Comparison of ENCODE assay signal across 10 cellular contexts in the genomic region with DNA sequence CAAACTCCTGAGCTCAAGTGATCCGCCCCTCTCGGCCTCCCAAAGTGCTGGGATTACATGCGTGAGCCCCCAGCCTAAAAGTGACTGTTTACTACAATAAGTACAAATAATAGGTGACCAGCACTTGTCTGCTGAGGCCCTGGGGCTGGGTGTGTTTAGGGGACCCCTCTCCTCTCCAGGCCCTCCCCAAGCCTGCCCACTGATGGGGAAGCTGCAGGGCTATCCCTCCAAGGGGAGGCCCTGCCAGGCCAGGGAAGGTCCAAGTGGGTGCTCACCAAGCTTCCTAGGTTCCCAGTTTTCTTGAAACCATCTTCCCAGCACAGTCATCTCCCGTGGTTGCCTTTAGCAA.
DNase-seq lines count a peak whose midpoint lies in the region; ATAC-seq, FAIRE-seq and TF ChIP-seq lines count a peak whose summit lies in the region.
"Had no signal": no experiment of that assay in that cellular context is flagged by ENCODE, and none has a peak within 500 bp of the region (broad histone marks: within the 10 kb centered on the region; RNA-seq: fewer than 3 reads in every experiment).

No MANE protein-coding gene starts in this region.

- DNase-seq in T-helper 2 cell treated with Interferon-gamma antibody and Interleukin-4, amounts not matched to agents 5 μg/mL and 100 μg/mL, for 36 hours (ENCODE audit: low spot score): no peak
- DNase-seq in T-helper 2 cell (no peak), Peyer's patch (no peak), H1 (ENCODE audit: low read depth in 1 of 2, low spot score in 2 of 2) (no peak), spleen (peak; percentile 80), DMS114 treated with DMSO at 0.1 percent for 48 hours (lab: John Stamatoyannopoulos, UW; ENCODE audit: unreplicated experiment) (no peak), NCI-H2171 (lab: John Stamatoyannopoulos, UW) (no peak)

- H2BK5ac ChIP-seq in H1 (ENCODE audit: low read depth, low read length): 0 out of 2 replicates have a peak overlapping the region, but pooled peaks have one; percentile 39

- intact Hi-C loops in spleen (cut with DNase I; ENCODE audit: low total_unique reads): loop anchor here (2.0 kb wide), 1 partner anchor 54 kb away; no protein-coding TSS in a partner anchor

- H3K27ac ChIP-seq in Peyer's patch (peak overlapping the region; percentile 95 to 99 (median 98)), H1 (ENCODE audit: low read depth, low read length) (no peak overlapping the region), spleen (peak overlapping the region; percentile 82 to 96 (median 89))

- H4K8ac ChIP-seq in H1 (ENCODE audit: extremely low read depth, insufficient read depth, low read length): no peak overlapping the region

- CTCF ChIA-PET in H1 (lab: Charles Lee; ENCODE audit: partially characterized antibody): interaction anchor here (1.0 to 9.1 kb wide), 19 partner anchors 10 to 223 kb away, joined by 3 to 139 read pairs (median 5); no protein-coding TSS in a partner anchor

- H2BK12ac ChIP-seq in H1 (ENCODE audit: low read depth, low read length): peak overlapping the region; percentile 90; the same call in 1 of the 2 replicates

- H3K9me3 ChIP-seq in Peyer's patch (no peaks in the 10 kb centered on the region), H1 (ENCODE audit: insufficient read depth in 2 of 2, low read depth in 1 of 2, low read length in 1 of 2) (no peaks in the 10 kb centered on the region), spleen (no peaks in the 10 kb centered on the region)

- POLR2A ChIA-PET in H1 (lab: Charles Lee; ENCODE audit: partially characterized antibody): interaction anchor here (0.9 to 5.0 kb wide), 12 partner anchors 10 to 184 kb away, joined by 3 to 47 read pairs (median 5); partner anchors contain the start of gene H3-3A

- no peak overlapping the region for H2AK5ac ChIP-seq in H1 (ENCODE audit: low read depth, low read length)

- H3K4me2 ChIP-seq in H1 (ENCODE audit: insufficient read depth in 1 of 2, low read depth in 2 of 2, low read length in 2 of 2): peak overlapping the region in 1 of 2 experiments; percentile 84; a peak in 1 of 4 replicates

- H3K23me2 ChIP-seq in H1 (ENCODE audit: low read depth, low read length): peaks cover 6% of the 10 kb centered on the region; the same call in 1 of the 2 replicates

- no peak overlapping the region for H2AFZ ChIP-seq in H1 (ENCODE audit: low read length)

- H3K9me3 Mint-ChIP-seq in T-helper 2 cell treated with Interferon-gamma antibody and Interleukin-4, amounts not matched to agents 5 μg/mL and 100 μg/mL, for 36 hours: no peaks in the 10 kb centered on the region
- H3K9me3 Mint-ChIP-seq: HFFc6 had no signal

- no peak for ATAC-seq in HG03045 (IDR thresholded peaks at IDR 0.05; ENCODE audit: unreplicated experiment)

- H3K27me3 Mint-ChIP-seq in T-helper 2 cell treated with Interferon-gamma antibody and Interleukin-4, amounts not matched to agents 5 μg/mL and 100 μg/mL, for 36 hours (ENCODE audit: low read depth): peaks cover 2% of the 10 kb centered on the region

- 83% methylated on average over 4 of the region's 4 CpGs; no CpG with 5 or more reads in 1 of the 2 experiments for WGBS in H1 (ENCODE audit: extremely low coverage in 1 of 2, insufficient coverage in 1 of 2, insufficient read length in 1 of 2, insufficient replicate concordance in 2 of 2, low coverage in 1 of 2, low lambda C conversion rate in 2 of 2, missing lambda C conversion rate in 1 of 2), 2 experiments
- WGBS in spleen, 5 donors: 86 to 92% (median 89%) methylated on average over 4 of the region's 4 CpGs

- no peaks in the 10 kb centered on the region for H3K79me2 ChIP-seq in H1 (ENCODE audit: control insufficient read depth in 1 of 2, insufficient read depth in 2 of 2, low read length in 2 of 2)

- no peak for TF ChIP-seq CTCF in Peyer's patch (IDR thresholded peaks at IDR 0.05)
- TF ChIP-seq CTCF in H1 (IDR thresholded peaks at IDR 0.05; ENCODE audit: control extremely low read depth in 1 of 3, insufficient read depth in 1 of 3, low read depth in 1 of 3, low read length in 3 of 3): no peak
- TF ChIP-seq CTCF in spleen (IDR thresholded peaks at IDR 0.05 in 8 of 11, conservative IDR thresholded peaks at IDR 0.05 in 3 of 11): no peak

- H4K91ac ChIP-seq in H1 (replicated peaks; ENCODE audit: insufficient read length, low read length): no peak overlapping the region

- no peak for TF ChIP-seq RAD21 in H1 (IDR thresholded peaks at IDR 0.05 in 1 of 2, conservative IDR thresholded peaks at IDR 0.05 in 1 of 2; ENCODE audit: low read depth in 2 of 2, low read length in 2 of 2)

- H3K4me3 ChIP-seq in Peyer's patch (peak overlapping the region in 2 of 4 donors; percentile 80 to 89), H1 (ENCODE audit: extremely low read depth in 1 of 4, insufficient read depth in 2 of 4, low read depth in 3 of 4, low read length in 4 of 4) (peak overlapping the region in 1 of 4 experiments; percentile 89; a peak in 1 of 8 replicates), spleen (peak overlapping the region in 3 of 8 donors; percentile 64 to 84 (median 68))

- H3K4me1 ChIP-seq in Peyer's patch (peaks cover 0 to 42% (median 18%) of the 10 kb centered on the region in 4 donors), H1 (replicated peaks in 1 of 4; ENCODE audit: control insufficient read depth in 3 of 4, insufficient read depth in 4 of 4, low read length in 3 of 4) (peaks cover 4 to 32% (median 18%) of the 10 kb centered on the region in 4 experiments), spleen (peaks cover 9 to 87% (median 54%) of the 10 kb centered on the region in 6 donors)

- TF ChIP-seq POLR2A in Peyer's patch (IDR thresholded peaks at IDR 0.05) (no peak), H1 (IDR thresholded peaks at IDR 0.05; ENCODE audit: control extremely low read depth in 1 of 2, low read depth in 2 of 2, low read length in 2 of 2) (no peak), spleen (IDR thresholded peaks at IDR 0.05) (no peak)

- H3K4ac ChIP-seq in H1 (replicated peaks; ENCODE audit: insufficient read length, low read depth, low read length): no peak overlapping the region

- H3K27ac Mint-ChIP-seq in T-helper 2 cell treated with Interferon-gamma antibody and Interleukin-4, amounts not matched to agents 5 μg/mL and 100 μg/mL, for 36 hours: peak overlapping the region; percentile 87

- H2BK15ac ChIP-seq in H1 (ENCODE audit: low read length): peak overlapping the region; percentile 99; the same call in 1 of the 2 replicates

- H2BK20ac ChIP-seq in H1 (ENCODE audit: low read length): 0 out of 2 replicates have a peak overlapping the region, but pooled peaks have one; percentile 61

- H3K79me1 ChIP-seq in H1 (ENCODE audit: low read depth, low read length): no peaks in the 10 kb centered on the region

- TF ChIP-seq EP300 in H1 (IDR thresholded peaks at IDR 0.05; ENCODE audit: borderline replicate concordance in 1 of 2, low read depth in 2 of 2, low read length in 2 of 2): no peak

- peak overlapping the region; percentile 84 for H3K4me3 Mint-ChIP-seq in T-helper 2 cell treated with Interferon-gamma antibody and Interleukin-4, amounts not matched to agents 5 μg/mL and 100 μg/mL, for 36 hours

- H2BK120ac ChIP-seq in H1 (replicated peaks; ENCODE audit: low read depth, low read length): no peak overlapping the region

- FAIRE-seq in H1 (lab: Jason Lieb, UNC): no peak
- FAIRE-seq: A204.1 had no signal

- H3K9ac ChIP-seq in H1 (replicated peaks in 1 of 4; ENCODE audit: extremely low read depth in 1 of 4, low read depth in 3 of 4, low read length in 3 of 4): no peak overlapping the region

- H3K27me3 ChIP-seq in Peyer's patch (no peaks in the 10 kb centered on the region), H1 (replicated peaks in 1 of 4; ENCODE audit: control insufficient read depth in 3 of 4, extremely low read depth in 1 of 4, insufficient read depth in 3 of 4, low read length in 3 of 4) (peaks cover 0 to 7% (median 4%) of the 10 kb centered on the region in 4 experiments; a peak in 3 of 7 replicates), spleen (replicated peaks in 1 of 7) (peaks cover 0 to 13% (median 0%) of the 10 kb centered on the region in 7 donors)

- no peak overlapping the region for H3K56ac ChIP-seq in H1 (replicated peaks; ENCODE audit: insufficient read length, low read depth, low read length)

- peaks cover 40% of the 10 kb centered on the region for H3K4me1 Mint-ChIP-seq in T-helper 2 cell treated with Interferon-gamma antibody and Interleukin-4, amounts not matched to agents 5 μg/mL and 100 μg/mL, for 36 hours (ENCODE audit: low read depth)

- H3K36me3 ChIP-seq in Peyer's patch (no peaks in the 10 kb centered on the region), H1 (ENCODE audit: control insufficient read depth in 2 of 4, insufficient read depth in 4 of 4, low read length in 3 of 4) (no peaks in the 10 kb centered on the region), spleen (no peaks in the 10 kb centered on the region)

- H4K5ac ChIP-seq in H1 (ENCODE audit: insufficient read length, low read depth, low read length): no peak overlapping the region

- no peak overlapping the region for H3K23ac ChIP-seq in H1 (ENCODE audit: insufficient read length)

- H3K14ac ChIP-seq in H1 (ENCODE audit: insufficient read length): no peak overlapping the region

- no peaks in the 10 kb centered on the region for H4K20me1 ChIP-seq in H1 (replicated peaks in 1 of 2; ENCODE audit: control insufficient read depth in 1 of 2, insufficient read depth in 2 of 2, low read length in 2 of 2)

- peak overlapping the region; percentile 42; the same call in 1 of the 2 replicates for H3K18ac ChIP-seq in H1 (ENCODE audit: extremely low read depth, low read length)

- no peaks in the 10 kb centered on the region for H3K36me3 Mint-ChIP-seq in T-helper 2 cell treated with Interferon-gamma antibody and Interleukin-4, amounts not matched to agents 5 μg/mL and 100 μg/mL, for 36 hours (ENCODE audit: low read depth)

TF ChIP-seq in H1, 55 proteins besides CTCF, POLR2A, EP300 and RAD21:
- TF ChIP-seq MAX (IDR thresholded peaks at IDR 0.05): no peak
- TF ChIP-seq HDAC6 (IDR thresholded peaks at IDR 0.05; ENCODE audit: low read depth, low read length): no peak
- TF ChIP-seq CBX8 (IDR thresholded peaks at IDR 0.05; ENCODE audit: borderline replicate concordance, low read depth, low read length): no peak
- TF ChIP-seq CHD1 (IDR thresholded peaks at IDR 0.05; ENCODE audit: low read depth, low read length): no peak
- TF ChIP-seq POLR2AphosphoS5 (IDR thresholded peaks at IDR 0.05; ENCODE audit: low read depth, low read length): no peak
- no peak for TF ChIP-seq HDAC2 (IDR thresholded peaks at IDR 0.05; ENCODE audit: borderline replicate concordance in 1 of 2, low read depth in 2 of 2, low read length in 2 of 2)
TF ChIP-seq in H1: peak in this region for 0.
